20 cellular contexts compared by ENCODE assay signal in the genomic region with DNA sequence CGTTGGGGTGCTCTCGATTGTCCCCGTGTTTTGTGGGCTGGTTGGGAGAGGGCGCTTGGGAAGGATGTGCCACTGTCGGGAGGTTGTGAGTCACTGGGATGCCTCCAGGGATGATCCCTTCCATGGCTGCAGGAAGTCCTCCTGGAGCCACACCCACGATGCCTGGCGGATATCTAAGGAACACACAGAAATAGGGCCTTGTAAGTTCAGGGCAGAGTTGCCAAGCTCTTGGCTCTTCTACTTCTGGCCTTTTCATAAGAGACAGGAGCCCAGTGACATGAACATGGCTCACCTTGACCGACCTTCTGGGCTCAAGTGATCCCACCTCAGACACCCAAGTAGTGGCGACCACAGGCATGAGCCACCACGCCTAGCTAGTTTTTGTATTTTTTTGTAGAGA. TPM values are rescaled to one million over a fixed set of nuclear protein-coding genes. Genes with fewer than 3 reads are reported as not detected.
A peak's percentile ranks its signal among the peaks of the same experiment; 100 is the strongest.
DNase-seq lines count a peak whose midpoint lies in the region; ATAC-seq, FAIRE-seq and TF ChIP-seq lines count a peak whose summit lies in the region.
"Had no signal": no experiment of that assay in that cellular context is flagged by ENCODE, and none has a peak within 500 bp of the region (broad histone marks: within the 10 kb centered on the region; RNA-seq: fewer than 3 reads in every experiment).

No MANE protein-coding gene starts in this region.

- no peaks in the 10 kb centered on the region for H4K20me1 ChIP-seq in GM23248 (ENCODE audit: insufficient read depth)
- H4K20me1 ChIP-seq in K562 (replicated peaks; ENCODE audit: control insufficient read depth, insufficient read depth, low read length): no peaks in the 10 kb centered on the region
- peaks cover 8% of the 10 kb centered on the region; the same call in 1 of the 2 replicates for H4K20me1 ChIP-seq in SK-N-SH (ENCODE audit: insufficient read depth)

- DNase-seq in AG10803 (ENCODE audit: low read depth) (peak; percentile 31), GM23248 (peak; percentile 65), K562 (ENCODE audit: extremely low read depth in 1 of 4, low spot score in 3 of 4) (no peak), mesothelial cell of epicardium (ENCODE audit: low spot score in 2 of 2, unreplicated experiment in 2 of 2) (no peak), substantia nigra (lab: John Stamatoyannopoulos, UW) (no peak), hippocampal formation (lab: John Stamatoyannopoulos, UW) (no peak), SK-N-SH (no peak)
- no peak for DNase-seq in activated CD4-positive, alpha-beta T cell treated with anti-CD3 and anti-CD28 coated beads, Interleukin-2, amount 50 U/mL, for 1 hour
- DNase-seq: activated naive CD8-positive, alpha-beta T cell treated with anti-CD3 and anti-CD28 coated beads, Interleukin-2, amount 10 ng/mL, durations not matched to agents 7 days and 5 days; activated T-cell treated with anti-CD3 and anti-CD28 coated beads, Interleukin-2, amount 50 U/mL, for 48 hours; caudate nucleus; mammary epithelial cell; MG63; NCI-H2029 treated with DMSO at 0.1 percent for 48 hours; NCI-H524 treated with DMSO at 0.1 percent for 48 hours; OCI-M1; retina had no signal

- H3K4me3 Mint-ChIP-seq in mesothelial cell of epicardium: no peak overlapping the region
- H3K4me3 Mint-ChIP-seq: activated naive CD8-positive, alpha-beta T cell treated with anti-CD3 and anti-CD28 coated beads, Interleukin-2, amount 10 ng/mL, durations not matched to agents 7 days and 5 days had no signal

- H3K27ac ChIP-seq in GM23248 (peak overlapping the region; percentile 52), K562 (ENCODE audit: extremely low read depth, low read depth, low read length) (no peak overlapping the region), substantia nigra (ENCODE audit: low read depth, low read length, poor library complexity, severe bottlenecking) (no peak overlapping the region), SK-N-SH (ENCODE audit: low read depth in 2 of 2, low read length in 1 of 2) (no peak overlapping the region)
- H3K27ac ChIP-seq: SK-N-MC had no signal

- no peak for TF ChIP-seq CTCF in AG10803 (conservative IDR thresholded peaks at IDR 0.05; ENCODE audit: low read length)
- TF ChIP-seq CTCF in K562 (IDR thresholded peaks at IDR 0.05 in 2 of 3, conservative IDR thresholded peaks at IDR 0.05 in 1 of 3; ENCODE audit: insufficient read depth in 2 of 3, low read depth in 1 of 3, low read length in 3 of 3): no peak
- no peak for TF ChIP-seq CTCF in mesothelial cell of epicardium (IDR thresholded peaks at IDR 0.05; ENCODE audit: unreplicated experiment)
- TF ChIP-seq CTCF in SK-N-SH (IDR thresholded peaks at IDR 0.05): no peak

- H3K4me1 ChIP-seq in GM23248 (ENCODE audit: insufficient read depth): peaks cover 6% of the 10 kb centered on the region; the same call in 1 of the 2 replicates
- H3K4me1 ChIP-seq in K562 (replicated peaks in 1 of 2; ENCODE audit: control insufficient read depth in 2 of 2, insufficient read depth in 2 of 2, low read length in 2 of 2): no peaks in the 10 kb centered on the region
- no peaks in the 10 kb centered on the region; a peak in 1 of 4 replicates for H3K4me1 ChIP-seq in SK-N-SH (ENCODE audit: control insufficient read depth in 1 of 2, insufficient read depth in 2 of 2, low read depth in 1 of 2, low read length in 1 of 2)

- H3K27me3 ChIP-seq in GM23248 (replicated peaks; ENCODE audit: insufficient read depth) (no peaks in the 10 kb centered on the region), K562 (ENCODE audit: control insufficient read depth in 2 of 2, insufficient read depth in 2 of 2, low read length in 2 of 2) (no peaks in the 10 kb centered on the region), SK-N-SH (ENCODE audit: insufficient read depth) (no peaks in the 10 kb centered on the region)
- H3K27me3 ChIP-seq: MG63 had no signal

- H3K4me2 ChIP-seq in GM23248 (ENCODE audit: unreplicated experiment) (no peak overlapping the region), K562 (ENCODE audit: insufficient read depth, low read length) (no peak overlapping the region), SK-N-SH (no peak overlapping the region)

- H3K9me3 ChIP-seq in GM23248 (ENCODE audit: low read depth) (no peaks in the 10 kb centered on the region), K562 (replicated peaks; ENCODE audit: control insufficient read depth, insufficient read depth, low read depth, low read length) (no peaks in the 10 kb centered on the region), SK-N-SH (no peaks in the 10 kb centered on the region)
- H3K9me3 ChIP-seq: MG63 had no signal

- peak overlapping the region; percentile 36 for H3K27ac Mint-ChIP-seq in mesothelial cell of epicardium
- H3K27ac Mint-ChIP-seq: activated naive CD8-positive, alpha-beta T cell treated with anti-CD3 and anti-CD28 coated beads, Interleukin-2, amount 10 ng/mL, durations not matched to agents 7 days and 5 days had no signal

- TF ChIP-seq EP300 in K562 (IDR thresholded peaks at IDR 0.05; ENCODE audit: low read length): no peak
- TF ChIP-seq EP300 in SK-N-SH (IDR thresholded peaks at IDR 0.05; ENCODE audit: borderline replicate concordance in 1 of 2, low read depth in 1 of 2, low read length in 1 of 2): no peak

- H3F3A ChIP-seq in GM23248 (ENCODE audit: insufficient read depth): peaks cover 85% of the 10 kb centered on the region
- peaks cover 39% of the 10 kb centered on the region for H3F3A ChIP-seq in SK-N-SH (replicated peaks; ENCODE audit: insufficient read depth)

- no peak overlapping the region for H2AFZ ChIP-seq in GM23248
- H2AFZ ChIP-seq in K562 (ENCODE audit: low read depth, low read length): no peak overlapping the region
- H2AFZ ChIP-seq in SK-N-SH (ENCODE audit: low read depth): no peak overlapping the region

- no peak for ATAC-seq in K562
- ATAC-seq: HCT116 had no signal

- FAIRE-seq in K562 (lab: Jason Lieb, UNC): peak; percentile 15
- FAIRE-seq: D721Med had no signal

- peaks cover 56% of the 10 kb centered on the region for H3K36me3 Mint-ChIP-seq in mesothelial cell of epicardium

- H3K9me2 ChIP-seq in GM23248 (ENCODE audit: insufficient read depth) (no peaks in the 10 kb centered on the region), SK-N-SH (no peaks in the 10 kb centered on the region)

- H3K4me1 Mint-ChIP-seq in mesothelial cell of epicardium: no peaks in the 10 kb centered on the region
- H3K4me1 Mint-ChIP-seq: activated naive CD8-positive, alpha-beta T cell treated with anti-CD3 and anti-CD28 coated beads, Interleukin-2, amount 10 ng/mL, durations not matched to agents 7 days and 5 days had no signal

- no peak for TF ChIP-seq POLR2A in K562 (conservative IDR thresholded peaks at IDR 0.05)

- no peaks in the 10 kb centered on the region for H3K9me3 Mint-ChIP-seq in mesothelial cell of epicardium
- H3K9me3 Mint-ChIP-seq: activated naive CD8-positive, alpha-beta T cell treated with anti-CD3 and anti-CD28 coated beads, Interleukin-2, amount 10 ng/mL, durations not matched to agents 7 days and 5 days had no signal

- POLR2A ChIA-PET in K562 (lab: Yijun Ruan, JAX) (no interaction called here), SK-N-SH (lab: Yijun Ruan, JAX) (no interaction called here)

- CTCF ChIA-PET in K562 (lab: Yijun Ruan, JAX; ENCODE audit: low intra/inter-chr PET ratio): no interaction called here
- CTCF ChIA-PET in SK-N-SH (lab: Yijun Ruan, JAX): interaction anchor here (7.4 kb wide), 1 partner anchor 72 kb away, joined by 88 read pairs; no protein-coding TSS in a partner anchor

- H3K79me2 ChIP-seq in GM23248 (ENCODE audit: insufficient read depth) (peaks cover 20% of the 10 kb centered on the region), K562 (ENCODE audit: control insufficient read depth, insufficient read depth, low read length) (no peaks in the 10 kb centered on the region), SK-N-SH (ENCODE audit: insufficient read depth) (peaks cover 12% of the 10 kb centered on the region; the same call in 1 of the 2 replicates)

- intact Hi-C loops in K562 (cut with micrococcal nuclease): no loop called here

- no peak for TF ChIP-seq RAD21 in K562 (CRISPR knock-in tag; conservative IDR thresholded peaks at IDR 0.05 in 1 of 2, IDR thresholded peaks at IDR 0.05 in 1 of 2)
- TF ChIP-seq RAD21 in SK-N-SH (IDR thresholded peaks at IDR 0.05; ENCODE audit: low read length): no peak

- no peaks in the 10 kb centered on the region for H3K9me1 ChIP-seq in K562 (ENCODE audit: control insufficient read depth, insufficient read depth, low read length)

- in situ Hi-C loops in GM23248 (cut with MboI): no loop called here
- in situ Hi-C loops in K562 (cut with MboI): no loop called here

- no TSS peak for BruUV-seq in K562 (replicated peaks; lab: Mats Ljungman, UMichigan)

- H3K36me3 ChIP-seq in GM23248 (ENCODE audit: low read depth): peaks cover 56% of the 10 kb centered on the region
- H3K36me3 ChIP-seq in K562 (ENCODE audit: control insufficient read depth, insufficient read depth, low read length): no peaks in the 10 kb centered on the region
- H3K36me3 ChIP-seq in SK-N-SH (replicated peaks in 1 of 2; ENCODE audit: control insufficient read depth in 1 of 2, insufficient read depth in 2 of 2, low read length in 1 of 2): peaks cover 66 to 85% of the 10 kb centered on the region in 2 experiments

- H3K9ac ChIP-seq in GM23248: no peak overlapping the region
- H3K9ac ChIP-seq in K562 (ENCODE audit: insufficient read depth in 1 of 2, low read depth in 2 of 2, low read length in 2 of 2): no peak overlapping the region
- no peak overlapping the region for H3K9ac ChIP-seq in SK-N-SH

- H3K27me3 Mint-ChIP-seq in mesothelial cell of epicardium (ENCODE audit: low read depth): no peaks in the 10 kb centered on the region
- H3K27me3 Mint-ChIP-seq: activated naive CD8-positive, alpha-beta T cell treated with anti-CD3 and anti-CD28 coated beads, Interleukin-2, amount 10 ng/mL, durations not matched to agents 7 days and 5 days had no signal

- WGBS in GM23248 (ENCODE audit: low coverage in 1 of 2, low lambda C conversion rate in 2 of 2, missing lambda C conversion rate in 2 of 2), 2 experiments: 49% methylated on average over 10 of the region's 10 CpGs
- WGBS in K562 (ENCODE audit: insufficient coverage, low coverage, missing lambda C conversion rate): no CpG with 5 or more reads among the region's 10 CpGs
- WGBS in SK-N-SH (ENCODE audit: low lambda C conversion rate): 91% methylated on average over 10 of the region's 10 CpGs

- no peak overlapping the region for H3K4me3 ChIP-seq in AG10803 (ENCODE audit: low read length)
- H3K4me3 ChIP-seq in GM23248: no peak overlapping the region
- no peak overlapping the region for H3K4me3 ChIP-seq in K562
- H3K4me3 ChIP-seq in SK-N-SH (ENCODE audit: low read depth in 2 of 2, low read length in 1 of 2): no peak overlapping the region
- H3K4me3 ChIP-seq: MG63, SK-N-MC had no signal

RNA-seq across cellular contexts. Expression of gene ZRANB1, which starts 47.6 kb away (rescaled TPM):
- 21.9 and 36.5 TPM in 2 replicates for total RNA-seq in GM23248 (2014; rRNA removed; shearing (Covaris generic))
- 6.0 and 6.6 TPM in 2 replicates for polyA plus RNA-seq in GM23248 (2016; fragmentation: Nextera tagmentation; extraction: Ambion mirVana)
- total RNA-seq in K562 (2011; cell fraction: chromatin; rRNA removed; ENCODE audit: low replicate concordance): 4.7 and 8.6 TPM in 2 replicates
- total RNA-seq in K562 (2011; cell fraction: nucleolus; rRNA removed): 2.8 and 3.8 TPM in 2 replicates
- 2.9 and 3.6 TPM in 2 replicates for total RNA-seq in K562 (2011; cell fraction: nucleoplasm; rRNA removed)
- total RNA-seq in K562 (2014; rRNA removed): 0.57 and 0.64 TPM in 2 replicates
- total RNA-seq in K562 (2014; rRNA removed; fragmentation: Illumina TruSeq; extraction: Trizol): 1.1 and 1.2 TPM in 2 replicates
- total RNA-seq in K562 (2015; rRNA removed; fragmentation: Illumina TruSeq; extraction: Trizol): 0.87 and 1.1 TPM in 2 replicates
- total RNA-seq in K562 (2021): 0.74 and 0.78 TPM in 2 replicates
- 0.89 and 0.97 TPM in 2 replicates for polyA plus RNA-seq in K562 (2011; rRNA removed)
- 0.21 and 0.46 TPM in 2 replicates for polyA plus RNA-seq in K562 (2011; cell fraction: cytosol; rRNA removed)
- 1.1 and 1.6 TPM in 2 replicates for polyA plus RNA-seq in K562 (2011; cell fraction: nucleus; rRNA removed)
- polyA plus RNA-seq in K562 (2012): 0.31 and 0.79 TPM in 2 replicates
- 0.44 and 0.59 TPM in 2 replicates for polyA plus RNA-seq in K562 (2014; fragmentation: Illumina TruSeq; extraction: Trizol)
- polyA plus RNA-seq in K562 (2014; fragmentation: Nextera tagmentation; extraction: Ambion mirVana): under 1 TPM; 0.07 TPM
- polyA plus RNA-seq in K562 (2014; rRNA removed): 0.39 and 0.52 TPM in 2 replicates
- polyA minus RNA-seq in K562 (2011; rRNA and poly(A)+ RNA removed): 2.5 and 3.6 TPM in 2 replicates
- polyA minus RNA-seq in K562 (2011; cell fraction: cytosol; rRNA and poly(A)+ RNA removed): 1.0 and 1.1 TPM in 2 replicates
- polyA minus RNA-seq in K562 (2011; cell fraction: nucleus; rRNA and poly(A)+ RNA removed): 1.2 and 2.7 TPM in 2 replicates
- total RNA-seq in mesothelial cell of epicardium: 30.2 to 31.2 TPM (median 30.8 TPM) in 3 replicates
- 6.2 and 8.1 TPM in 2 replicates for polyA plus RNA-seq in SK-N-SH (2012; rRNA removed)
- 8.8 and 9.4 TPM in 2 replicates for polyA plus RNA-seq in SK-N-SH (2012; cell fraction: cytosol; rRNA removed)
- polyA plus RNA-seq in SK-N-SH (2012; cell fraction: nucleus; rRNA removed): 4.9 and 8.8 TPM in 2 replicates

Comparison
In these comparisons a context has a peak if more than half of its experiments do, and no peak if none do; other contexts are left out.
1. DNase-seq: peak in AG10803 (single experiment) and GM23248 (single experiment); none in K562 (0 of 4), mesothelial cell of epicardium (0 of 2), substantia nigra (0 of 49), hippocampal formation (0 of 2), SK-N-SH (single experiment) and activated CD4-positive, alpha-beta T cell treated with anti-CD3 and anti-CD28 coated beads, Interleukin-2, amount 50 U/mL, for 1 hour (single experiment).